Comparison of ENCODE assay signal across 1 cellular context in the genomic region with DNA sequence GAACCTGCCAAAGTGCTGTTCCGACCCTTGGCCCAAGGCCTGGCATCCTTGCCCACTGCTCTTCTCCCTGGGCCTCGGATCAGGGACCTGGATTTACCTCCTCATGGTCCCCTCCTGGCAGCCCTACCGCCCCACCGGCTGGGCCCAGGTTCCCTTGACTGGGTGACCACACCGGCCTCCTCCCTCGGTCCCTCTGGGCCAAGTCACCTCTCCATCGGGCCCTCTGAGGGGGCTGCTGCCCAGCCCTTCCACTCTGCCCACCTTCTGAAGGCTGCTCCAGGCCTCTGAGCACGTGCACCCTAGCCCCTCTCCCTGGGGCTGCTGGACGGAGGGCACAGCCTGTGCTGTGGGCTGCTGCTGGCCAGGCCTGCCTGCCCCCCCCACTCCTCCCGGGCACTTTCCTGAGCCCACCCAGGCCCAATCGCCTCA.
TF ChIP-seq lines count a peak whose summit lies in the region.

No MANE protein-coding gene starts in this region.

TF ChIP-seq in K562, 482 proteins besides CTCF, POLR2A, EP300 and RAD21:
- TF ChIP-seq PTBP1 (IDR thresholded peaks at IDR 0.05; ENCODE audit: low read depth, low read length) (no peak), KDM5B (IDR thresholded peaks at IDR 0.05; ENCODE audit: insufficient replicate concordance, low read depth, low read length) (peak; percentile 8), NCOA2 (IDR thresholded peaks at IDR 0.05; ENCODE audit: partially characterized antibody in 2 of 2) (no peak)
- TF ChIP-seq, protein P1, sequence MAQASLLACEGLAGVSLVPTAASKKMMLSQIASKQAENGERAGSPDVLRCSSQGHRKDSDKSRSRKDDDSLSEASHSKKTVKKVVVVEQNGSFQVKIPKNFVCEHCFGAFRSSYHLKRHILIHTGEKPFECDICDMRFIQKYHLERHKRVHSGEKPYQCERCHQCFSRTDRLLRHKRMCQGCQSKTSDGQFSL (CRISPR knock-in tag; IDR thresholded peaks at IDR 0.05), result peak; percentile 67
- TF ChIP-seq, protein P1 (tag; IDR thresholded peaks at IDR 0.05), result no peak
